8 cellular contexts compared by ENCODE assay signal in genomic region chr19:3450796-3451411, GRCh38. TPM values are rescaled to one million over a fixed set of nuclear protein-coding genes. Genes with fewer than 3 reads are reported as not detected.
DNase-seq lines count a peak whose midpoint lies in the region; ATAC-seq and TF ChIP-seq lines count a peak whose summit lies in the region.

No MANE protein-coding gene starts in this region.

- H3K36me3 ChIP-seq in adipocyte (ENCODE audit: control insufficient read depth, insufficient read depth, low read length, severe bottlenecking) (peaks cover 76% of the 10 kb centered on the region), stomach (peaks cover 90 to 100% (median 100%) of the 10 kb centered on the region in 4 donors)

- peak; percentile 51 for ATAC-seq in HG03439 (IDR thresholded peaks at IDR 0.05; ENCODE audit: unreplicated experiment)
- no peak for ATAC-seq in GM18867 (IDR thresholded peaks at IDR 0.05; ENCODE audit: unreplicated experiment)
- ATAC-seq in HG03432 (IDR thresholded peaks at IDR 0.05; ENCODE audit: unreplicated experiment), result no peak
- no peak for ATAC-seq in GM18858 (IDR thresholded peaks at IDR 0.05; ENCODE audit: unreplicated experiment)

- H3K27me3 ChIP-seq in adipocyte (replicated peaks; ENCODE audit: control insufficient read depth, insufficient read depth, low read length), result no peaks in the 10 kb centered on the region
- no peaks in the 10 kb centered on the region for H3K27me3 ChIP-seq in stomach

- intact Hi-C loops in stomach (cut with DNase I; ENCODE audit: low total_unique reads), result no loop called here

- WGBS in stomach, 5 donors, result 38 to 59% (median 49%) methylated on average over 12 of the region's 12 CpGs

- DNase-seq in adipocyte (ENCODE audit: low read depth) (peak; percentile 94), hepatic stellate cell (ENCODE audit: low spot score) (peak; percentile 95), stomach (peak; percentile 34), NCI-H1092 (lab: John Stamatoyannopoulos, UW) (no peak)

- no peak overlapping the region for H3K4me3 ChIP-seq in adipocyte (ENCODE audit: low read length)
- H3K4me3 ChIP-seq in stomach, result no peak overlapping the region

- H3K9me3 ChIP-seq in adipocyte (ENCODE audit: control insufficient read depth, low read length) (no peaks in the 10 kb centered on the region), stomach (no peaks in the 10 kb centered on the region)

- peak; percentile 93 for TF ChIP-seq EP300 in stomach (IDR thresholded peaks at IDR 0.05)

- TF ChIP-seq POLR2A in stomach (IDR thresholded peaks at IDR 0.05), result no peak

- H3K9ac ChIP-seq in adipocyte (ENCODE audit: low read length), result peak overlapping the region; percentile 39

- H3K4me1 ChIP-seq in adipocyte (ENCODE audit: control insufficient read depth, insufficient read depth, low read length), result peaks cover 13% of the 10 kb centered on the region
- peaks cover 0 to 24% (median 9%) of the 10 kb centered on the region in 4 donors for H3K4me1 ChIP-seq in stomach

- no peak for TF ChIP-seq CTCF in stomach (IDR thresholded peaks at IDR 0.05)

- H3K27ac ChIP-seq in stomach, result peak overlapping the region; percentile 35 to 87 (median 72)

RNA-seq across cellular contexts. Expression of gene SMIM24, which starts 29.4 kb away (rescaled TPM):
- total RNA-seq in stomach, result 100 to 1,000 TPM in 1 of 5 donors, 10 to 100 TPM in 1, 1 to 10 TPM in 2, not detected in 1; 1.4 to 178 (median 38.3) TPM
- polyA plus RNA-seq in stomach, result 100 to 1,000 TPM in 1 of 3 donors, 10 to 100 TPM in 2; 14.1 to 116 (median 68.7) TPM

RNA-seq across cellular contexts. Expression of gene SMIM44, which starts 32.3 kb away (rescaled TPM):
- total RNA-seq in stomach, result not detected
- 1 to 10 TPM in 1 of 3 donors, not detected in 2; 2.7 TPM for polyA plus RNA-seq in stomach

RNA-seq across cellular contexts. Expression of gene DOHH, which starts 49.6 kb away (rescaled TPM):
- total RNA-seq in stomach, result 10 to 100 TPM in 2 of 5 donors, 1 to 10 TPM in 1, under 1 TPM in 1, not detected in 1; 0.45 to 21.7 (median 11.1) TPM
- polyA plus RNA-seq in stomach, result 10 to 100 TPM; 10.7 to 14.1 (median 13.6) TPM

RNA-seq across cellular contexts. Expression of gene FZR1, which starts 55.2 kb away (rescaled TPM):
- 100 to 1,000 TPM in 1 of 5 donors, 10 to 100 TPM in 3, 1 to 10 TPM in 1; 9.4 to 113 (median 31.9) TPM for total RNA-seq in stomach
- 10 to 100 TPM; 10.5 to 17.2 (median 13.9) TPM for polyA plus RNA-seq in stomach
